In genomic region chr16:48524348-48525200, GRCh38 we compare ENCODE assay signal across 1 cellular context.
TF ChIP-seq lines count a peak whose summit lies in the region.

No MANE protein-coding gene starts in this region.

TF ChIP-seq in HepG2, 621 proteins besides CTCF, POLR2A, EP300 and RAD21 (continued from another document and continues in another):
- TF ChIP-seq HBP1 (CRISPR knock-in tag; IDR thresholded peaks at IDR 0.05; ENCODE audit: low read depth) (0 out of 2 replicates have a peak, but pooled peaks have one; percentile 62), ZNF660 (CRISPR knock-in tag; IDR thresholded peaks at IDR 0.05; ENCODE audit: borderline replicate concordance, low read depth) (no peak), HOXA9 (CRISPR knock-in tag; IDR thresholded peaks at IDR 0.05; ENCODE audit: borderline replicate concordance) (no peak), TCF7 (IDR thresholded peaks at IDR 0.05; ENCODE audit: low read depth) (no peak), RCOR2 (CRISPR knock-in tag; IDR thresholded peaks at IDR 0.05) (no peak), ZNF18 (CRISPR knock-in tag; IDR thresholded peaks at IDR 0.05; ENCODE audit: insufficient replicate concordance) (peak; percentile 95), ZNF232 (CRISPR knock-in tag; IDR thresholded peaks at IDR 0.05; ENCODE audit: borderline replicate concordance) (peak; percentile 66; the same call in 1 of the 2 replicates), SOX6 (IDR thresholded peaks at IDR 0.05) (no peak), SOX6 (CRISPR knock-in tag; IDR thresholded peaks at IDR 0.05) (0 out of 2 replicates have a peak, but pooled peaks have one; percentile 11), THAP9 (CRISPR knock-in tag; IDR thresholded peaks at IDR 0.05; ENCODE audit: borderline replicate concordance) (no peak), ZNF788 (CRISPR knock-in tag; IDR thresholded peaks at IDR 0.05; ENCODE audit: borderline replicate concordance) (0 out of 2 replicates have a peak, but pooled peaks have one; percentile 31), HOXA5 (CRISPR knock-in tag; IDR thresholded peaks at IDR 0.05) (peak; percentile 56; the same call in 1 of the 2 replicates), BCL6 (CRISPR knock-in tag; IDR thresholded peaks at IDR 0.05) (peak; percentile 42; the same call in 1 of the 2 replicates), FOXC1 (CRISPR knock-in tag; IDR thresholded peaks at IDR 0.05; ENCODE audit: borderline replicate concordance) (0 out of 2 replicates have a peak, but pooled peaks have one; percentile 60), TAF15 (IDR thresholded peaks at IDR 0.05; ENCODE audit: low read depth, low read length, poor library complexity, severe bottlenecking) (no peak), PAXIP1 (CRISPR knock-in tag; conservative IDR thresholded peaks at IDR 0.05) (0 out of 2 replicates have a peak, but pooled peaks have one; percentile 53), BATF2 (CRISPR knock-in tag; IDR thresholded peaks at IDR 0.05) (no peak), ZNF563 (CRISPR knock-in tag; IDR thresholded peaks at IDR 0.05) (no peak), MLLT10 (CRISPR knock-in tag; IDR thresholded peaks at IDR 0.05) (no peak), HNRNPLL (IDR thresholded peaks at IDR 0.05; ENCODE audit: low read depth, low read length, poor library complexity, severe bottlenecking) (no peak), ZMYM3 (CRISPR knock-in tag; IDR thresholded peaks at IDR 0.05) (0 out of 2 replicates have a peak, but pooled peaks have one; percentile 9), ZNF687 (CRISPR knock-in tag; IDR thresholded peaks at IDR 0.05) (peak; percentile 77), IKZF5 (CRISPR knock-in tag; IDR thresholded peaks at IDR 0.05) (peak; percentile 63), FOXO4 (CRISPR knock-in tag; conservative IDR thresholded peaks at IDR 0.05) (no peak), ZNF496 (CRISPR knock-in tag; IDR thresholded peaks at IDR 0.05; ENCODE audit: insufficient replicate concordance) (no peak), SMAD3 (CRISPR knock-in tag; IDR thresholded peaks at IDR 0.05) (0 out of 2 replicates have a peak, but pooled peaks have one; percentile 12), ZNF276 (CRISPR knock-in tag; IDR thresholded peaks at IDR 0.05; ENCODE audit: low read depth) (peak; percentile 38; the same call in 1 of the 2 replicates), ZNF766 (CRISPR knock-in tag; IDR thresholded peaks at IDR 0.05; ENCODE audit: borderline replicate concordance) (peak; percentile 82; the same call in 1 of the 2 replicates), MZF1 (CRISPR knock-in tag; IDR thresholded peaks at IDR 0.05; ENCODE audit: borderline replicate concordance) (no peak), SRSF9 (IDR thresholded peaks at IDR 0.05; ENCODE audit: borderline replicate concordance, insufficient read depth, low read depth, low read length, poor library complexity, severe bottlenecking) (no peak), ZBTB21 (CRISPR knock-in tag; IDR thresholded peaks at IDR 0.05) (peak; percentile 65), ZNF616 (CRISPR knock-in tag; IDR thresholded peaks at IDR 0.05; ENCODE audit: low read depth) (peak; percentile 74; the same call in 1 of the 2 replicates), ATM (IDR thresholded peaks at IDR 0.05; ENCODE audit: borderline replicate concordance) (no peak), AHR (CRISPR knock-in tag; IDR thresholded peaks at IDR 0.05) (0 out of 2 replicates have a peak, but pooled peaks have one; percentile 22), ZNF274 (CRISPR knock-in tag; IDR thresholded peaks at IDR 0.05) (no peak), ZNF24 (IDR thresholded peaks at IDR 0.05) (no peak), ZNF772 (CRISPR knock-in tag; IDR thresholded peaks at IDR 0.05) (peak; percentile 67; the same call in 1 of the 2 replicates), ZNF550 (CRISPR knock-in tag; IDR thresholded peaks at IDR 0.05; ENCODE audit: borderline replicate concordance) (no peak), HMG20A (CRISPR knock-in tag; IDR thresholded peaks at IDR 0.05; ENCODE audit: borderline replicate concordance) (peak; percentile 65; the same call in 1 of the 2 replicates)
